12 cellular contexts compared by ENCODE assay signal in the genomic region with DNA sequence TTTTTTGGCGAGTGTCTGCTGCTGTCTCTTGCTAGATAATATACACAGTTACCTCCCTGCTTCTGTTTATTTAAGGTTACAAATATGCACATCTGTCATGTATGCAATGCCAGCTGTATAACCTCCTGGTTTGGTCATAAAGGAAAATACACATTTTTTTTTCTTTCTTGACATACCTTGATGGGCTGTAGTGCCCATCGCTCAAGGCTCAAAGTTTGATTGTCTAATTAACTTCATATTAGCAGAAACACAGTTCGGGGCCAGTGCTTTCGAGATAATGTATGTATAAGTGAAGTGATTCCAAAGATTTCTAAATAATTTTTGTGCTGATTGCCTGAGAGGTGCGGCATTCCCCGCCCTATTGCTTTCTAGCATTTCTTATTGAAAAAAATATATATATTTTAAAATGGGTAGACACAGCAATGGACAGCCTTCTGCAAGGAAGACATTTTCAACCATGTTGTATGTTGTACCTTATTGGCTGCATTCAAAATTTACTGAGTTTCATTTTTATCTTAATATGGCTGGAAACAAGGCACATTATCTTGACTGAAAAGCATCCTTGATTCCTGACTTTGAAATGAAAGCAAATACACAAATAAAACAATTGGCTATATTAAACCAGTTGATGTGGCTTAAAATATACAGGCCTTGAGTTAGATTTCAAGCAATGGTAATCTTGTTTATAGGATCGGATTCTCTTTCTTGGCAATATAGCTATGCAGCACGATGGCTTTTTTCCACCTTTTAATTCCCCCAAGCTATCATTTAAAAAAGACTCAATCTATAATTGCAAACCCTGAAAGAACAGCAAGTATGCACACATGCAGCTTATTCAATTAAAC.
DNase-seq lines count a peak whose midpoint lies in the region; ATAC-seq lines count a peak whose summit lies in the region.
"Had no signal": no experiment of that assay in that cellular context is flagged by ENCODE, and none has a peak within 500 bp of the region (broad histone marks: within the 10 kb centered on the region; RNA-seq: fewer than 3 reads in every experiment).

No MANE protein-coding gene starts in this region.

- H3K9me3 ChIP-seq in T-helper 17 cell (ENCODE audit: control insufficient read depth, low read length, poor library complexity, severe bottlenecking) (peaks cover 3% of the 10 kb centered on the region), iPS-20b (ENCODE audit: insufficient read depth, low read depth, low read length) (no peaks in the 10 kb centered on the region)
- H3K9me3 ChIP-seq: breast epithelium, uterus had no signal

- H3K27ac Mint-ChIP-seq in stimulated activated naive CD8-positive, alpha-beta T cell treated with anti-CD3 and anti-CD28 coated beads, Interleukin-15, Interleukin-2, amounts not matched to agents 100 ng/mL and 50 ng/mL, for 24 hours = peak overlapping the region; percentile 3
- H3K27ac Mint-ChIP-seq in T-helper 17 cell = peak overlapping the region; percentile 66

- no peak overlapping the region for H3K9ac ChIP-seq in iPS-20b (ENCODE audit: low read depth, low read length)

- peak overlapping the region; percentile 33 for H3K4me3 Mint-ChIP-seq in stimulated activated naive CD8-positive, alpha-beta T cell treated with anti-CD3 and anti-CD28 coated beads, Interleukin-15, Interleukin-2, amounts not matched to agents 100 ng/mL and 50 ng/mL, for 24 hours
- H3K4me3 Mint-ChIP-seq in T-helper 17 cell = peak overlapping the region; percentile 55

- H3K4me1 ChIP-seq in iPS-20b (ENCODE audit: insufficient read depth, low read length) = peaks cover 28% of the 10 kb centered on the region; the same call in 1 of the 2 replicates

- no peak for DNase-seq in stimulated activated naive CD8-positive, alpha-beta T cell treated with anti-CD3 and anti-CD28 coated beads, Interleukin-15, Interleukin-2, amounts not matched to agents 100 U/mL and 50 U/mL, for 24 hours
- DNase-seq in T-helper 17 cell (no peak), NCI-H1930 (lab: John Stamatoyannopoulos, UW) (no peak), cortex of kidney (lab: John Stamatoyannopoulos, UW) (no peak)
- DNase-seq: kidney, uterus had no signal

- H3K4me3 ChIP-seq in iPS-20b (ENCODE audit: low read length) = peak overlapping the region; percentile 44

- no peaks in the 10 kb centered on the region for H3K9me3 Mint-ChIP-seq in stimulated activated naive CD8-positive, alpha-beta T cell treated with anti-CD3 and anti-CD28 coated beads, Interleukin-15, Interleukin-2, amounts not matched to agents 100 ng/mL and 50 ng/mL, for 24 hours

- no peak for ATAC-seq in stimulated activated naive CD8-positive, alpha-beta T cell treated with anti-CD3 and anti-CD28 coated beads, Interleukin-15, Interleukin-2, amounts not matched to agents 100 U/mL and 50 U/mL, for 24 hours
- no peak for ATAC-seq in T-helper 17 cell
- no peak for ATAC-seq in HG03565 (IDR thresholded peaks at IDR 0.05; ENCODE audit: unreplicated experiment)
- no peak for ATAC-seq in activated CD4-positive, CD25-positive, alpha-beta regulatory T cell treated with anti-CD3 and anti-CD28 coated beads, Interleukin-2, amount 50 U/mL, for 24 hours

- H3K36me3 Mint-ChIP-seq in stimulated activated naive CD8-positive, alpha-beta T cell treated with anti-CD3 and anti-CD28 coated beads, Interleukin-15, Interleukin-2, amounts not matched to agents 100 ng/mL and 50 ng/mL, for 24 hours (ENCODE audit: low read depth) = peaks cover 4% of the 10 kb centered on the region
- H3K36me3 Mint-ChIP-seq in T-helper 17 cell (ENCODE audit: low read depth) = peaks cover 7% of the 10 kb centered on the region

- H3K4me1 Mint-ChIP-seq in stimulated activated naive CD8-positive, alpha-beta T cell treated with anti-CD3 and anti-CD28 coated beads, Interleukin-15, Interleukin-2, amounts not matched to agents 100 ng/mL and 50 ng/mL, for 24 hours (ENCODE audit: low read depth) = peaks cover 41% of the 10 kb centered on the region
- H3K4me1 Mint-ChIP-seq in T-helper 17 cell = peaks cover 14% of the 10 kb centered on the region

- H3K27ac ChIP-seq in iPS-20b (ENCODE audit: low read length) = no peak overlapping the region
- H3K27ac ChIP-seq: breast epithelium, C4-2B had no signal

- no peaks in the 10 kb centered on the region for H3K36me3 ChIP-seq in iPS-20b (ENCODE audit: insufficient read depth, low read depth, low read length)
- H3K36me3 ChIP-seq: breast epithelium, uterus had no signal

- H3K27me3 Mint-ChIP-seq in stimulated activated naive CD8-positive, alpha-beta T cell treated with anti-CD3 and anti-CD28 coated beads, Interleukin-15, Interleukin-2, amounts not matched to agents 100 ng/mL and 50 ng/mL, for 24 hours = peaks cover 87% of the 10 kb centered on the region
- H3K27me3 Mint-ChIP-seq in T-helper 17 cell = peaks cover 82% of the 10 kb centered on the region

- H3K27me3 ChIP-seq in iPS-20b (ENCODE audit: insufficient read depth, low read length) = peaks cover 100% of the 10 kb centered on the region
